In genomic region chr10:69629519-69629896, GRCh38 we compare ENCODE assay signal across 1 cellular context.
TF ChIP-seq lines count a peak whose summit lies in the region.

No MANE protein-coding gene starts in this region.

TF ChIP-seq in IMR-90, 13 proteins besides CTCF, POLR2A, EP300 and RAD21 (continued from another document):
- TF ChIP-seq, protein P1, sequence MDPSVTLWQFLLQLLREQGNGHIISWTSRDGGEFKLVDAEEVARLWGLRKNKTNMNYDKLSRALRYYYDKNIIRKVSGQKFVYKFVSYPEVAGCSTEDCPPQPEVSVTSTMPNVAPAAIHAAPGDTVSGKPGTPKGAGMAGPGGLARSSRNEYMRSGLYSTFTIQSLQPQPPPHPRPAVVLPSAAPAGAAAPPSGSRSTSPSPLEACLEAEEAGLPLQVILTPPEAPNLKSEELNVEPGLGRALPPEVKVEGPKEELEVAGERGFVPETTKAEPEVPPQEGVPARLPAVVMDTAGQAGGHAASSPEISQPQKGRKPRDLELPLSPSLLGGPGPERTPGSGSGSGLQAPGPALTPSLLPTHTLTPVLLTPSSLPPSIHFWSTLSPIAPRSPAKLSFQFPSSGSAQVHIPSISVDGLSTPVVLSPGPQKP (IDR thresholded peaks at IDR 0.05; ENCODE audit: borderline replicate concordance, low read depth, low read length): no peak
- no peak for TF ChIP-seq MXI1 (IDR thresholded peaks at IDR 0.05; ENCODE audit: borderline replicate concordance, low read depth, low read length)
- TF ChIP-seq RFX5 (IDR thresholded peaks at IDR 0.05; ENCODE audit: low read depth, low read length): no peak
- TF ChIP-seq CHD1 (IDR thresholded peaks at IDR 0.05; ENCODE audit: low read depth, low read length): no peak
- TF ChIP-seq RCOR1 (IDR thresholded peaks at IDR 0.05; ENCODE audit: insufficient replicate concordance, low read length): no peak
- TF ChIP-seq MAFK (IDR thresholded peaks at IDR 0.05; ENCODE audit: low read depth, low read length): no peak
- TF ChIP-seq FOS (IDR thresholded peaks at IDR 0.05; ENCODE audit: low read depth, low read length): no peak
- TF ChIP-seq MAZ (IDR thresholded peaks at IDR 0.05; ENCODE audit: borderline replicate concordance, low read depth, low read length): no peak
